Comparison of ENCODE assay signal across 1 cellular context in the genomic region with DNA sequence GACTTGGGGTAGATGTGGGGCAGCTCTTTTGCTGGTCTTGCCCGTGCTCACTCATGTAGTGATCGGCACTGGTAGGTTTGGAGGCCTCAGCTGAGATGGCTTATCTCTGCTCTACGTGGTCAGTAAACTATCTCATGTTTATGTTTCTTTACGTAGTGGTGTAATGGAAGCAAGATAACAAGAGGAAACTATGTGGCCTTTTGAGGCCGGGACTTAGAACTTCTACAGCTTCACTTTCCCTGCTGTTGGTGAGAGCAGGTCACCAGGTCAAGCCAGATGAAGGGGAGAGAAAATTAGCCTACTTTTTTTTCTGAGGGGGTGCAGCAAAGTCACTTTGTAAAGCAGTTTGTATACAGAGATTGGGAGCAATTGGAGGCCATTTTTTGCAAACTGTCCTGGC.
TF ChIP-seq lines count a peak whose summit lies in the region.

No MANE protein-coding gene starts in this region.

TF ChIP-seq in HepG2, 621 proteins besides CTCF, POLR2A, EP300 and RAD21 (continued from another document and continues in another):
- TF ChIP-seq, protein P1, sequence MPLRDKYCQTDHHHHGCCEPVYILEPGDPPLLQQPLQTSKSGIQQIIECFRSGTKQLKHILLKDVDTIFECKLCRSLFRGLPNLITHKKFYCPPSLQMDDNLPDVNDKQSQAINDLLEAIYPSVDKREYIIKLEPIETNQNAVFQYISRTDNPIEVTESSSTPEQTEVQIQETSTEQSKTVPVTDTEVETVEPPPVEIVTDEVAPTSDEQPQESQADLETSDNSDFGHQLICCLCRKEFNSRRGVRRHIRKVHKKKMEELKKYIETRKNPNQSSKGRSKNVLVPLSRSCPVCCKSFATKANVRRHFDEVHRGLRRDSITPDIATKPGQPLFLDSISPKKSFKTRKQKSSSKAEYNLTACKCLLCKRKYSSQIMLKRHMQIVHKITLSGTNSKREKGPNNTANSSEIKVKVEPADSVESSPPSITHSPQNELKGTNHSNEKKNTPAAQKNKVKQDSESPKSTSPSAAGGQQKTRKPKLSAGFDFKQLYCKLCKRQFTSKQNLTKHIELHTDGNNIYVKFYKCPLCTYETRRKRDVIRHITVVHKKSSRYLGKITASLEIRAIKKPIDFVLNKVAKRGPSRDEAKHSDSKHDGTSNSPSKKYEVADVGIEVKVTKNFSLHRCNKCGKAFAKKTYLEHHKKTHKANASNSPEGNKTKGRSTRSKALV (CRISPR knock-in tag; IDR thresholded peaks at IDR 0.05): no peak
- no peak for TF ChIP-seq ZNF484 (CRISPR knock-in tag; IDR thresholded peaks at IDR 0.05; ENCODE audit: borderline replicate concordance, low read depth)
- TF ChIP-seq, protein P2, sequence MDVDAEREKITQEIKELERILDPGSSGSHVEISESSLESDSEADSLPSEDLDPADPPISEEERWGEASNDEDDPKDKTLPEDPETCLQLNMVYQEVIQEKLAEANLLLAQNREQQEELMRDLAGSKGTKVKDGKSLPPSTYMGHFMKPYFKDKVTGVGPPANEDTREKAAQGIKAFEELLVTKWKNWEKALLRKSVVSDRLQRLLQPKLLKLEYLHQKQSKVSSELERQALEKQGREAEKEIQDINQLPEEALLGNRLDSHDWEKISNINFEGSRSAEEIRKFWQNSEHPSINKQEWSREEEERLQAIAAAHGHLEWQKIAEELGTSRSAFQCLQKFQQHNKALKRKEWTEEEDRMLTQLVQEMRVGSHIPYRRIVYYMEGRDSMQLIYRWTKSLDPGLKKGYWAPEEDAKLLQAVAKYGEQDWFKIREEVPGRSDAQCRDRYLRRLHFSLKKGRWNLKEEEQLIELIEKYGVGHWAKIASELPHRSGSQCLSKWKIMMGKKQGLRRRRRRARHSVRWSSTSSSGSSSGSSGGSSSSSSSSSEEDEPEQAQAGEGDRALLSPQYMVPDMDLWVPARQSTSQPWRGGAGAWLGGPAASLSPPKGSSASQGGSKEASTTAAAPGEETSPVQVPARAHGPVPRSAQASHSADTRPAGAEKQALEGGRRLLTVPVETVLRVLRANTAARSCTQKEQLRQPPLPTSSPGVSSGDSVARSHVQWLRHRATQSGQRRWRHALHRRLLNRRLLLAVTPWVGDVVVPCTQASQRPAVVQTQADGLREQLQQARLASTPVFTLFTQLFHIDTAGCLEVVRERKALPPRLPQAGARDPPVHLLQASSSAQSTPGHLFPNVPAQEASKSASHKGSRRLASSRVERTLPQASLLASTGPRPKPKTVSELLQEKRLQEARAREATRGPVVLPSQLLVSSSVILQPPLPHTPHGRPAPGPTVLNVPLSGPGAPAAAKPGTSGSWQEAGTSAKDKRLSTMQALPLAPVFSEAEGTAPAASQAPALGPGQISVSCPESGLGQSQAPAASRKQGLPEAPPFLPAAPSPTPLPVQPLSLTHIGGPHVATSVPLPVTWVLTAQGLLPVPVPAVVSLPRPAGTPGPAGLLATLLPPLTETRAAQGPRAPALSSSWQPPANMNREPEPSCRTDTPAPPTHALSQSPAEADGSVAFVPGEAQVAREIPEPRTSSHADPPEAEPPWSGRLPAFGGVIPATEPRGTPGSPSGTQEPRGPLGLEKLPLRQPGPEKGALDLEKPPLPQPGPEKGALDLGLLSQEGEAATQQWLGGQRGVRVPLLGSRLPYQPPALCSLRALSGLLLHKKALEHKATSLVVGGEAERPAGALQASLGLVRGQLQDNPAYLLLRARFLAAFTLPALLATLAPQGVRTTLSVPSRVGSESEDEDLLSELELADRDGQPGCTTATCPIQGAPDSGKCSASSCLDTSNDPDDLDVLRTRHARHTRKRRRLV (CRISPR knock-in tag; IDR thresholded peaks at IDR 0.05): no peak
- TF ChIP-seq, protein P3, sequence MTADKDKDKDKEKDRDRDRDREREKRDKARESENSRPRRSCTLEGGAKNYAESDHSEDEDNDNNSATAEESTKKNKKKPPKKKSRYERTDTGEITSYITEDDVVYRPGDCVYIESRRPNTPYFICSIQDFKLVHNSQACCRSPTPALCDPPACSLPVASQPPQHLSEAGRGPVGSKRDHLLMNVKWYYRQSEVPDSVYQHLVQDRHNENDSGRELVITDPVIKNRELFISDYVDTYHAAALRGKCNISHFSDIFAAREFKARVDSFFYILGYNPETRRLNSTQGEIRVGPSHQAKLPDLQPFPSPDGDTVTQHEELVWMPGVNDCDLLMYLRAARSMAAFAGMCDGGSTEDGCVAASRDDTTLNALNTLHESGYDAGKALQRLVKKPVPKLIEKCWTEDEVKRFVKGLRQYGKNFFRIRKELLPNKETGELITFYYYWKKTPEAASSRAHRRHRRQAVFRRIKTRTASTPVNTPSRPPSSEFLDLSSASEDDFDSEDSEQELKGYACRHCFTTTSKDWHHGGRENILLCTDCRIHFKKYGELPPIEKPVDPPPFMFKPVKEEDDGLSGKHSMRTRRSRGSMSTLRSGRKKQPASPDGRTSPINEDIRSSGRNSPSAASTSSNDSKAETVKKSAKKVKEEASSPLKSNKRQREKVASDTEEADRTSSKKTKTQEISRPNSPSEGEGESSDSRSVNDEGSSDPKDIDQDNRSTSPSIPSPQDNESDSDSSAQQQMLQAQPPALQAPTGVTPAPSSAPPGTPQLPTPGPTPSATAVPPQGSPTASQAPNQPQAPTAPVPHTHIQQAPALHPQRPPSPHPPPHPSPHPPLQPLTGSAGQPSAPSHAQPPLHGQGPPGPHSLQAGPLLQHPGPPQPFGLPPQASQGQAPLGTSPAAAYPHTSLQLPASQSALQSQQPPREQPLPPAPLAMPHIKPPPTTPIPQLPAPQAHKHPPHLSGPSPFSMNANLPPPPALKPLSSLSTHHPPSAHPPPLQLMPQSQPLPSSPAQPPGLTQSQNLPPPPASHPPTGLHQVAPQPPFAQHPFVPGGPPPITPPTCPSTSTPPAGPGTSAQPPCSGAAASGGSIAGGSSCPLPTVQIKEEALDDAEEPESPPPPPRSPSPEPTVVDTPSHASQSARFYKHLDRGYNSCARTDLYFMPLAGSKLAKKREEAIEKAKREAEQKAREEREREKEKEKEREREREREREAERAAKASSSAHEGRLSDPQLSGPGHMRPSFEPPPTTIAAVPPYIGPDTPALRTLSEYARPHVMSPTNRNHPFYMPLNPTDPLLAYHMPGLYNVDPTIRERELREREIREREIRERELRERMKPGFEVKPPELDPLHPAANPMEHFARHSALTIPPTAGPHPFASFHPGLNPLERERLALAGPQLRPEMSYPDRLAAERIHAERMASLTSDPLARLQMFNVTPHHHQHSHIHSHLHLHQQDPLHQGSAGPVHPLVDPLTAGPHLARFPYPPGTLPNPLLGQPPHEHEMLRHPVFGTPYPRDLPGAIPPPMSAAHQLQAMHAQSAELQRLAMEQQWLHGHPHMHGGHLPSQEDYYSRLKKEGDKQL (CRISPR knock-in tag; IDR thresholded peaks at IDR 0.05; ENCODE audit: low read depth): peak; percentile 82
- TF ChIP-seq PCBP2 (optimal IDR thresholded peaks at IDR 0.05; ENCODE audit: low read depth, low read length, poor library complexity, severe bottlenecking): no peak
- TF ChIP-seq NONO (IDR thresholded peaks at IDR 0.05): no peak
- no peak; the same call in 1 of the 2 replicates for TF ChIP-seq NONO (CRISPR knock-in tag; conservative IDR thresholded peaks at IDR 0.05)
- TF ChIP-seq FIP1L1 (IDR thresholded peaks at IDR 0.05; ENCODE audit: borderline replicate concordance, insufficient read depth, low read depth, low read length): no peak
- peak; percentile 64; the same call in 1 of the 2 replicates for TF ChIP-seq ZNF788 (CRISPR knock-in tag; IDR thresholded peaks at IDR 0.05; ENCODE audit: borderline replicate concordance)
- TF ChIP-seq SETDB1 (CRISPR knock-in tag; IDR thresholded peaks at IDR 0.05; ENCODE audit: borderline replicate concordance): no peak
- TF ChIP-seq, protein P4, sequence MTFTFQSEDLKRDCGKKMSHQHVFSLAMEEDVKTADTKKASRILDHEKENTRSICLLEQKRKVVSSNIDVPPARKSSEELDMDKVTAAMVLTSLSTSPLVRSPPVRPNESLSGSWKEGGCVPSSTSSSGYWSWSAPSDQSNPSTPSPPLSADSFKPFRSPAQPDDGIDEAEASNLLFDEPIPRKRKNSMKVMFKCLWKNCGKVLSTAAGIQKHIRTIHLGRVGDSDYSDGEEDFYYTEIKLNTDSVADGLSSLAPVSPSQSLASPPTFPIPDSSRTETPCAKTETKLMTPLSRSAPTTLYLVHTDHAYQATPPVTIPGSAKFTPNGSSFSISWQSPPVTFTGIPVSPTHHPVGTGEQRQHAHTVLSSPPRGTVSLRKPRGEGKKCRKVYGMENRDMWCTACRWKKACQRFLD (CRISPR knock-in tag; IDR thresholded peaks at IDR 0.05; ENCODE audit: borderline replicate concordance): no peak
- no peak for TF ChIP-seq ZNF552 (CRISPR knock-in tag; IDR thresholded peaks at IDR 0.05; ENCODE audit: borderline replicate concordance)
- 0 out of 2 replicates have a peak, but pooled peaks have one; percentile 40 for TF ChIP-seq NAIF1 (CRISPR knock-in tag; IDR thresholded peaks at IDR 0.05; ENCODE audit: borderline replicate concordance)
- no peak for TF ChIP-seq SMARCE1 (IDR thresholded peaks at IDR 0.05; ENCODE audit: borderline replicate concordance)
- no peak for TF ChIP-seq ZNF329 (CRISPR knock-in tag; IDR thresholded peaks at IDR 0.05; ENCODE audit: low read depth)
- peak; percentile 64 for TF ChIP-seq ZNF317 (CRISPR knock-in tag; IDR thresholded peaks at IDR 0.05)
- no peak for TF ChIP-seq MED13 (CRISPR knock-in tag; IDR thresholded peaks at IDR 0.05)
- TF ChIP-seq NFYC (CRISPR knock-in tag; IDR thresholded peaks at IDR 0.05): no peak
- TF ChIP-seq SOX5 (CRISPR knock-in tag; IDR thresholded peaks at IDR 0.05; ENCODE audit: borderline replicate concordance): peak; percentile 84
- TF ChIP-seq, protein P5, sequence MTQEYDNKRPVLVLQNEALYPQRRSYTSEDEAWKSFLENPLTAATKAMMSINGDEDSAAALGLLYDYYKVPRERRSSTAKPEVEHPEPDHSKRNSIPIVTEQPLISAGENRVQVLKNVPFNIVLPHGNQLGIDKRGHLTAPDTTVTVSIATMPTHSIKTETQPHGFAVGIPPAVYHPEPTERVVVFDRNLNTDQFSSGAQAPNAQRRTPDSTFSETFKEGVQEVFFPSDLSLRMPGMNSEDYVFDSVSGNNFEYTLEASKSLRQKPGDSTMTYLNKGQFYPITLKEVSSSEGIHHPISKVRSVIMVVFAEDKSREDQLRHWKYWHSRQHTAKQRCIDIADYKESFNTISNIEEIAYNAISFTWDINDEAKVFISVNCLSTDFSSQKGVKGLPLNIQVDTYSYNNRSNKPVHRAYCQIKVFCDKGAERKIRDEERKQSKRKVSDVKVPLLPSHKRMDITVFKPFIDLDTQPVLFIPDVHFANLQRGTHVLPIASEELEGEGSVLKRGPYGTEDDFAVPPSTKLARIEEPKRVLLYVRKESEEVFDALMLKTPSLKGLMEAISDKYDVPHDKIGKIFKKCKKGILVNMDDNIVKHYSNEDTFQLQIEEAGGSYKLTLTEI (CRISPR knock-in tag; conservative IDR thresholded peaks at IDR 0.05): no peak
- TF ChIP-seq ZNF224 (CRISPR knock-in tag; IDR thresholded peaks at IDR 0.05): no peak
- TF ChIP-seq, protein P6, sequence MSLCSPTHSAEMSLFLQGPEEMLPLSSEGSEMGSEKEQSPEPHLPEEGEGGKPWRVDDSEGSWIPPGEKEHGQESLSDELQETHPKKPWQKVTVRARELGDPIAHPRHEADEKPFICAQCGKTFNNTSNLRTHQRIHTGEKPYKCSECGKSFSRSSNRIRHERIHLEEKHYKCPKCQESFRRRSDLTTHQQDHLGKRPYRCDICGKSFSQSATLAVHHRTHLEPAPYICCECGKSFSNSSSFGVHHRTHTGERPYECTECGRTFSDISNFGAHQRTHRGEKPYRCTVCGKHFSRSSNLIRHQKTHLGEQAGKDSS (CRISPR knock-in tag; IDR thresholded peaks at IDR 0.05; ENCODE audit: borderline replicate concordance, low read depth): no peak
- peak; percentile 52; the same call in 1 of the 2 replicates for TF ChIP-seq ZNF124 (CRISPR knock-in tag; IDR thresholded peaks at IDR 0.05)
- no peak for TF ChIP-seq WIZ (CRISPR knock-in tag; IDR thresholded peaks at IDR 0.05)
- TF ChIP-seq RBFOX2 (IDR thresholded peaks at IDR 0.05; ENCODE audit: low read depth, low read length): no peak
- TF ChIP-seq, protein P7, sequence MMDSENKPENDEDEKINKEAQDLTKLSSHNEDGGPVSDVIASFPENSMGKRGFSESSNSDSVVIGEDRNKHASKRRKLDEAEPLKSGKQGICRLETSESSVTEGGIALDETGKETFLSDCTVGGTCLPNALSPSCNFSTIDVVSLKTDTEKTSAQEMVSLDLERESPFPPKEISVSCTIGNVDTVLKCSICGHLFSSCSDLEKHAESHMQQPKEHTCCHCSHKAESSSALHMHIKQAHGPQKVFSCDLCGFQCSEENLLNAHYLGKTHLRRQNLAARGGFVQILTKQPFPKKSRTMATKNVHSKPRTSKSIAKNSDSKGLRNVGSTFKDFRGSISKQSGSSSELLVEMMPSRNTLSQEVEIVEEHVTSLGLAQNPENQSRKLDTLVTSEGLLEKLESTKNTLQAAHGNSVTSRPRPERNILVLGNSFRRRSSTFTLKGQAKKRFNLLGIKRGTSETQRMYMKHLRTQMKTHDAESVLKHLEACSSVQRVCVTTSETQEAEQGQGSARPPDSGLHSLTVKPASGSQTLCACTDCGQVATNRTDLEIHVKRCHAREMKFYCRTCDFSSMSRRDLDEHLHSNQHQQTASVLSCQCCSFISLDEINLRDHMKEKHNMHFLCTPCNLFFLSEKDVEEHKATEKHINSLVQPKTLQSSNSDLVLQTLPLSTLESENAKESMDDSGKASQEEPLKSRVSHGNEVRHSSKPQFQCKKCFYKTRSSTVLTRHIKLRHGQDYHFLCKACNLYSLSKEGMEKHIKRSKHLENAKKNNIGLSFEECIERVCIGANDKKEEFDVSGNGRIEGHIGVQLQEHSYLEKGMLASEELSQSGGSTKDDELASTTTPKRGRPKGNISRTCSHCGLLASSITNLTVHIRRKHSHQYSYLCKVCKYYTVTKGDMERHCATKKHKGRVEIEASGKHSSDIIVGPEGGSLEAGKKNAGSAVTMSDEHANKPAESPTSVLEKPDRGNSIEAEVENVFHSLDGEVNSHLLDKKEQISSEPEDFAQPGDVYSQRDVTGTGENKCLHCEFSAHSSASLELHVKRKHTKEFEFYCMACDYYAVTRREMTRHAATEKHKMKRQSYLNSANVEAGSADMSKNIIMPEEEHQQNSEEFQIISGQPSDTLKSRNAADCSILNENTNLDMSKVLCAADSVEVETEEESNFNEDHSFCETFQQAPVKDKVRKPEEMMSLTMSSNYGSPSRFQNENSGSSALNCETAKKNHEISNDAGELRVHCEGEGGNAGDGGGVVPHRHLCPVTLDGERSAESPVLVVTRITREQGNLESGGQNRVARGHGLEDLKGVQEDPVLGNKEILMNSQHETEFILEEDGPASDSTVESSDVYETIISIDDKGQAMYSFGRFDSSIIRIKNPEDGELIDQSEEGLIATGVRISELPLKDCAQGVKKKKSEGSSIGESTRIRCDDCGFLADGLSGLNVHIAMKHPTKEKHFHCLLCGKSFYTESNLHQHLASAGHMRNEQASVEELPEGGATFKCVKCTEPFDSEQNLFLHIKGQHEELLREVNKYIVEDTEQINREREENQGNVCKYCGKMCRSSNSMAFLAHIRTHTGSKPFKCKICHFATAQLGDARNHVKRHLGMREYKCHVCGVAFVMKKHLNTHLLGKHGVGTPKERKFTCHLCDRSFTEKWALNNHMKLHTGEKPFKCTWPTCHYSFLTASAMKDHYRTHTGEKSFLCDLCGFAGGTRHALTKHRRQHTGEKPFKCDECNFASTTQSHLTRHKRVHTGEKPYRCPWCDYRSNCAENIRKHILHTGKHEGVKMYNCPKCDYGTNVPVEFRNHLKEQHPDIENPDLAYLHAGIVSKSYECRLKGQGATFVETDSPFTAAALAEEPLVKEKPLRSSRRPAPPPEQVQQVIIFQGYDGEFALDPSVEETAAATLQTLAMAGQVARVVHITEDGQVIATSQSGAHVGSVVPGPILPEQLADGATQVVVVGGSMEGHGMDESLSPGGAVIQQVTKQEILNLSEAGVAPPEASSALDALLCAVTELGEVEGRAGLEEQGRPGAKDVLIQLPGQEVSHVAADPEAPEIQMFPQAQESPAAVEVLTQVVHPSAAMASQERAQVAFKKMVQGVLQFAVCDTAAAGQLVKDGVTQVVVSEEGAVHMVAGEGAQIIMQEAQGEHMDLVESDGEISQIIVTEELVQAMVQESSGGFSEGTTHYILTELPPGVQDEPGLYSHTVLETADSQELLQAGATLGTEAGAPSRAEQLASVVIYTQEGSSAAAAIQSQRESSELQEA (CRISPR knock-in tag; IDR thresholded peaks at IDR 0.05; ENCODE audit: not compliant biosample characterization): no peak
